In genomic region chr12:121626853-121627623, GRCh38 we compare ENCODE assay signal across 8 cellular contexts. TPM values are rescaled to one million over a fixed set of nuclear protein-coding genes. Genes with fewer than 3 reads are reported as not detected.
DNase-seq lines count a peak whose midpoint lies in the region; ATAC-seq and TF ChIP-seq lines count a peak whose summit lies in the region.

No MANE protein-coding gene starts in this region.

- H3K27me3 ChIP-seq in SU-DHL-6 (ENCODE audit: low read length) = no peaks in the 10 kb centered on the region
- H3K27me3 ChIP-seq in rectal smooth muscle tissue (ENCODE audit: control insufficient read depth, insufficient read depth, low read length) = no peaks in the 10 kb centered on the region
- no peaks in the 10 kb centered on the region for H3K27me3 ChIP-seq in uterus

- H3K4me1 Mint-ChIP-seq in activated naive CD8-positive, alpha-beta T cell treated with anti-CD3 and anti-CD28 coated beads, Interleukin-2, amount 50 U/mL, for 24 hours = peaks cover 60% of the 10 kb centered on the region

- no peaks in the 10 kb centered on the region for H3K9me2 ChIP-seq in SU-DHL-6 (replicated peaks; ENCODE audit: insufficient read depth, low read length)

- H3K4me3 Mint-ChIP-seq in activated naive CD8-positive, alpha-beta T cell treated with anti-CD3 and anti-CD28 coated beads, Interleukin-2, amount 50 U/mL, for 24 hours = peak overlapping the region; percentile 91

- no peaks in the 10 kb centered on the region for H3K9me3 ChIP-seq in SU-DHL-6 (ENCODE audit: insufficient read depth, low read length)
- no peaks in the 10 kb centered on the region for H3K9me3 ChIP-seq in uterus

- H3K27ac ChIP-seq in SU-DHL-6 (ENCODE audit: low read depth, low read length) = peak overlapping the region; percentile 71
- H3K27ac ChIP-seq in rectal smooth muscle tissue (ENCODE audit: low read depth, low read length) = peak overlapping the region; percentile 89
- peak overlapping the region; percentile 91 for H3K27ac ChIP-seq in uterus

- peak overlapping the region; percentile 100 for H3K4me3 ChIP-seq in SU-DHL-6 (ENCODE audit: insufficient read depth, low read length, poor library complexity, severe bottlenecking)
- peak overlapping the region; percentile 70 for H3K4me3 ChIP-seq in rectal smooth muscle tissue (ENCODE audit: low read length)
- H3K4me3 ChIP-seq in uterus = peak overlapping the region; percentile 59 to 79

- DNase-seq in DMS79 (lab: John Stamatoyannopoulos, UW) = peak; percentile 41
- DNase-seq in HUDEP-2 (lab: John Stamatoyannopoulos, UW; ENCODE audit: unreplicated experiment in 76 of 76) = peak in 49 of 76 experiments; percentile 5 to 78 (median 40)
- DNase-seq in activated naive CD8-positive, alpha-beta T cell treated with anti-CD3 and anti-CD28 coated beads, Interleukin-2, amount 50 U/mL, for 24 hours = peak; percentile 89
- DNase-seq in left cardiac atrium = peak; percentile 57
- DNase-seq in uterus = peak; percentile 43 to 60

- no peak for TF ChIP-seq POLR2A in uterus (IDR thresholded peaks at IDR 0.05)

- ATAC-seq in GM21367 (IDR thresholded peaks at IDR 0.05; ENCODE audit: unreplicated experiment) (peak; percentile 27), left cardiac atrium (peak; percentile 45 to 56)
- peak; percentile 71 for ATAC-seq in activated naive CD8-positive, alpha-beta T cell treated with anti-CD3 and anti-CD28 coated beads, Interleukin-2, amount 50 U/mL, for 24 hours

- peaks cover 8% of the 10 kb centered on the region for H3K4me1 ChIP-seq in rectal smooth muscle tissue (ENCODE audit: control insufficient read depth, insufficient read depth, low read length)
- no peaks in the 10 kb centered on the region for H3K4me1 ChIP-seq in uterus

- TF ChIP-seq CTCF in SU-DHL-6 (IDR thresholded peaks at IDR 0.05; ENCODE audit: insufficient read depth, low read length, poor library complexity, severe bottlenecking) = peak; percentile 18
- peak in 1 of 4 experiments; percentile 3 for TF ChIP-seq CTCF in uterus (IDR thresholded peaks at IDR 0.05)

- peak overlapping the region; percentile 89 for H3K9ac ChIP-seq in SU-DHL-6 (ENCODE audit: low read length)
- peak overlapping the region; percentile 77 for H3K9ac ChIP-seq in rectal smooth muscle tissue (ENCODE audit: low read length)

- no peaks in the 10 kb centered on the region for H3K9me3 Mint-ChIP-seq in activated naive CD8-positive, alpha-beta T cell treated with anti-CD3 and anti-CD28 coated beads, Interleukin-2, amount 50 U/mL, for 24 hours

- H4K20me1 ChIP-seq in SU-DHL-6 (ENCODE audit: low read depth, low read length) = no peaks in the 10 kb centered on the region

- peak overlapping the region; percentile 99 for H3K27ac Mint-ChIP-seq in activated naive CD8-positive, alpha-beta T cell treated with anti-CD3 and anti-CD28 coated beads, Interleukin-2, amount 50 U/mL, for 24 hours

- peaks cover 7% of the 10 kb centered on the region; the same call in 1 of the 2 replicates for H3F3A ChIP-seq in SU-DHL-6 (ENCODE audit: insufficient read depth)

- peaks cover 31% of the 10 kb centered on the region for H3K36me3 Mint-ChIP-seq in activated naive CD8-positive, alpha-beta T cell treated with anti-CD3 and anti-CD28 coated beads, Interleukin-2, amount 50 U/mL, for 24 hours (ENCODE audit: low read depth)

- intact Hi-C loops in left cardiac atrium (cut with DNase I) (loop anchor here (5.0 to 10.0 kb wide), 3 partner anchors 52 to 75 kb away; no protein-coding TSS in a partner anchor), uterus (cut with DNase I; ENCODE audit: low total_unique reads) (loop anchor here (10.0 kb wide), 1 partner anchor 72 kb away; no protein-coding TSS in a partner anchor)

- H3K79me2 ChIP-seq in SU-DHL-6 (ENCODE audit: insufficient read depth, low read length) = peaks cover 47% of the 10 kb centered on the region

- H2AFZ ChIP-seq in SU-DHL-6 (ENCODE audit: low read depth, low read length, severe bottlenecking) = peak overlapping the region; percentile 68

- H3K4me2 ChIP-seq in SU-DHL-6 (ENCODE audit: low read depth, low read length, poor library complexity, severe bottlenecking) = peak overlapping the region; percentile 78

- H3K36me3 ChIP-seq in SU-DHL-6 (ENCODE audit: low read length) (no peaks in the 10 kb centered on the region), rectal smooth muscle tissue (ENCODE audit: control insufficient read depth, insufficient read depth, low read length) (no peaks in the 10 kb centered on the region), uterus (no peaks in the 10 kb centered on the region)

- no peaks in the 10 kb centered on the region for H3K27me3 Mint-ChIP-seq in activated naive CD8-positive, alpha-beta T cell treated with anti-CD3 and anti-CD28 coated beads, Interleukin-2, amount 50 U/mL, for 24 hours

RNA-seq across cellular contexts. Expression of gene ORAI1, which starts 0.7 kb away (rescaled TPM):
- total RNA-seq in left cardiac atrium (10 to 100 TPM; 11.7 to 12.9 TPM), uterus (10 to 100 TPM in 3 of 4 donors, 1 to 10 TPM in 1; 1.8 to 20.0 (median 13.8) TPM)

RNA-seq across cellular contexts. Expression of gene MORN3, which starts 42.4 kb away (rescaled TPM):
- total RNA-seq in left cardiac atrium (under 1 TPM; 0.09 to 0.21 TPM), uterus (1 to 10 TPM in 1 of 4 donors, under 1 TPM in 1, not detected in 2; 0.27 to 1.9 TPM)

RNA-seq across cellular contexts. Expression of gene KDM2B, which starts 46.2 kb away (rescaled TPM):
- total RNA-seq in left cardiac atrium (10 to 100 TPM; 11.2 to 14.7 TPM), uterus (10 to 100 TPM in 3 of 4 donors, 1 to 10 TPM in 1; 6.1 to 78.0 (median 19.8) TPM)

Comparison
In these comparisons a context has a peak if more than half of its experiments do, and no peak if none do; other contexts are left out.
1. Peak in every context shown above with its lines: DNase-seq, ATAC-seq, H3K4me3 ChIP-seq and H3K27ac ChIP-seq.